In genomic region chr5:439181-439580, GRCh38 we compare ENCODE assay signal across 19 cellular contexts.
"Had no signal": no experiment of that assay in that cellular context is flagged by ENCODE, and none has a peak within 500 bp of the region (broad histone marks: within the 10 kb centered on the region; RNA-seq: fewer than 3 reads in every experiment).

No MANE protein-coding gene starts in this region.

- H3K4me1 ChIP-seq: colonic mucosa had no signal

- DNase-seq: activated CD4-positive, alpha-beta T cell treated with anti-CD3 and anti-CD28 coated beads, Interleukin-2, amount 50 U/mL, for 48 hours; activated naive CD8-positive, alpha-beta T cell treated with anti-CD3 and anti-CD28 coated beads for 36 hours; activated T-cell treated with anti-CD3 and anti-CD28 coated beads, Interleukin-2, amount 50 U/mL, for 1 hour; central memory CD4-positive, alpha-beta T cell; colonic mucosa; gastrocnemius medialis; left ventricle myocardium inferior; SK-N-SH; stimulated activated CD4-positive, alpha-beta T cell treated with anti-CD3 and anti-CD28 coated beads, Interleukin-12 subunit alpha, Interleukin-12 subunit beta, amount 100 ng/mL, for 4 hours; stimulated activated CD4-positive, alpha-beta T cell treated with anti-CD3 and anti-CD28 coated beads, Interleukin-1b, Interleukin-23, amount 100 ng/mL, for 48 hours; stimulated activated CD8-positive, alpha-beta memory T cell treated with anti-CD3 and anti-CD28 coated beads, Interleukin-4, amount 100 ng/mL, for 48 hours; stimulated activated naive CD8-positive, alpha-beta T cell treated with anti-CD3 and anti-CD28 coated beads, Interleukin-15, Interleukin-2, amounts not matched to agents 100 U/mL and 50 U/mL, for 24 hours; substantia nigra had no signal

- ATAC-seq: activated CD4-positive, alpha-beta T cell treated with anti-CD3 and anti-CD28 coated beads for 36 hours; gastrocnemius medialis; pancreas; stimulated activated naive CD8-positive, alpha-beta T cell treated with anti-CD3 and anti-CD28 coated beads, Interleukin-15, Interleukin-2, amounts not matched to agents 100 U/mL and 50 U/mL, for 24 hours had no signal

- H3K27me3 Mint-ChIP-seq: activated CD4-positive, alpha-beta T cell treated with anti-CD3 and anti-CD28 coated beads for 36 hours; activated naive CD8-positive, alpha-beta T cell treated with anti-CD3 and anti-CD28 coated beads for 36 hours had no signal

- H3K4me3 ChIP-seq: colonic mucosa, gastrocnemius medialis, left ventricle myocardium inferior, pancreas, transverse colon had no signal

- H3K27ac Mint-ChIP-seq: activated CD4-positive, alpha-beta T cell treated with anti-CD3 and anti-CD28 coated beads for 36 hours; activated naive CD8-positive, alpha-beta T cell treated with anti-CD3 and anti-CD28 coated beads for 36 hours; T-helper 2 cell treated with Interferon-gamma antibody and Interleukin-4, amounts not matched to agents 5 μg/mL and 100 μg/mL, for 36 hours had no signal

- H3K9me3 ChIP-seq: colonic mucosa, gastrocnemius medialis, left ventricle myocardium inferior, pancreas, SK-N-SH, transverse colon had no signal

- H3K27me3 ChIP-seq: colonic mucosa, pancreas, transverse colon had no signal

- H3K27ac ChIP-seq: colonic mucosa, gastrocnemius medialis, left ventricle myocardium inferior, pancreas, transverse colon had no signal

- H3K4me3 Mint-ChIP-seq: activated CD4-positive, alpha-beta T cell treated with anti-CD3 and anti-CD28 coated beads for 36 hours; activated naive CD8-positive, alpha-beta T cell treated with anti-CD3 and anti-CD28 coated beads for 36 hours; T-helper 2 cell treated with Interferon-gamma antibody and Interleukin-4, amounts not matched to agents 5 μg/mL and 100 μg/mL, for 36 hours had no signal

- H3K9me3 Mint-ChIP-seq: activated naive CD8-positive, alpha-beta T cell treated with anti-CD3 and anti-CD28 coated beads for 36 hours; neural crest cell; T-helper 2 cell treated with Interferon-gamma antibody and Interleukin-4, amounts not matched to agents 5 μg/mL and 100 μg/mL, for 36 hours had no signal

- H3K36me3 Mint-ChIP-seq: brain had no signal
